In the genomic region with DNA sequence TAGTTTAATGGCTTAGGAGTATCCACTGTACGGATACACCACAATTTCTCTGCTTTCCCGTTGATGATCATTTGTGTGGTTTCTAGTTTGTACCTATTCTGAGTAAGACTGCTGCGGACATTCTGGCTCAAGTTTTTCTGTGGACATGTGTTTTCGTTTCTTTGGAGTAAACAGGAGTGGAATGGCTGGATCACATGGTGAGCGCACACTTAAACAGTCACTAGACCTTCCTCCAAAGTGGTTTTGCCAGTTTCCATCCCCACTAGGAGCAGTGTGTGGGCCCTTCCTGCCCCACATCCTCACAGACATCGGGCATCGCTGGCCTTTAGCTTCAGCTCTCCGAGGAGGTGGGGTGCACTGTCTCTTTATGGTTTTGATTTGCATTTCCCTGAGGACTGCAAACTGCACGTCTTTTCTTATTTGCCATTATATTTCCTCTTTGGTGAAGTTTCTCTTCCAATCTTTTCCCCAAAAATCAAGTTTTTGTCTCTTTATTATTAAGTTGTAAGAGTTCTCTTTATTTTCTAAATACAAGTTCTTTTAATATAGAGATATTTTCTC, we compare ENCODE assay signal across 18 cellular contexts.
A peak's percentile ranks its signal among the peaks of the same experiment; 100 is the strongest.
DNase-seq lines count a peak whose midpoint lies in the region; ATAC-seq, FAIRE-seq and TF ChIP-seq lines count a peak whose summit lies in the region.
"Had no signal": no experiment of that assay in that cellular context is flagged by ENCODE, and none has a peak within 500 bp of the region (broad histone marks: within the 10 kb centered on the region; RNA-seq: fewer than 3 reads in every experiment).

No MANE protein-coding gene starts in this region.

- no peak overlapping the region for H4K91ac ChIP-seq in H9 (ENCODE audit: insufficient read length, low read depth, low read length)

- no peak overlapping the region for H2BK12ac ChIP-seq in H9 (ENCODE audit: insufficient read length, low read depth, low read length)

- H3K27ac ChIP-seq in ACC112 (ENCODE audit: low read depth, low read length) (peak overlapping the region; percentile 62), H9 (ENCODE audit: insufficient read length, low read depth, low read length) (no peak overlapping the region), ovary (peak overlapping the region in 1 of 2 donors; percentile 22)
- H3K27ac ChIP-seq: SJCRH30 had no signal

- no peak for TF ChIP-seq POLR2A in ovary (IDR thresholded peaks at IDR 0.05)

- H3K4ac ChIP-seq in H9 (ENCODE audit: low read depth, low read length): no peak overlapping the region

- no peak overlapping the region for H3T11ph ChIP-seq in H9 (ENCODE audit: low read length)

- peaks cover 2 to 24% (median 15%) of the 10 kb centered on the region in 3 experiments; a peak in 5 of 7 replicates for H3K36me3 Mint-ChIP-seq in H9 (ENCODE audit: insufficient read depth in 1 of 3, low read depth in 3 of 3)
- H3K36me3 Mint-ChIP-seq in central memory CD8-positive, alpha-beta T cell (ENCODE audit: insufficient read depth): peaks cover 5% of the 10 kb centered on the region
- peaks cover 57% of the 10 kb centered on the region for H3K36me3 Mint-ChIP-seq in nephron (ENCODE audit: low read depth)

- H4K8ac ChIP-seq in H9 (replicated peaks; ENCODE audit: insufficient read length, low read depth, low read length): no peak overlapping the region

- H2BK5ac ChIP-seq in H9 (ENCODE audit: insufficient read length, low read length): no peak overlapping the region

- no peak overlapping the region for H2AK5ac ChIP-seq in H9 (ENCODE audit: insufficient read length, low read length)

- no peak overlapping the region for H3K18ac ChIP-seq in H9 (ENCODE audit: insufficient read length, low read depth, low read length)

- DNase-seq in H9 (no peak), ovary (no peak), frontal cortex (ENCODE audit: low spot score in 2 of 2) (no peak), anterior cingulate cortex (lab: John Stamatoyannopoulos, UW) (no peak)
- DNase-seq in central memory CD8-positive, alpha-beta T cell (ENCODE audit: low spot score in 2 of 2): no peak
- DNase-seq: activated CD4-positive, alpha-beta T cell treated with anti-CD3 and anti-CD28 coated beads for 48 hours; endodermal cell; glutamatergic neuron; kidney; NK-92 treated with Interleukin-12 subunit alpha and Interleukin-12 subunit beta, amount 100 ng/mL, for 24 hours; posterior cingulate gyrus; SJCRH30 had no signal

- peak overlapping the region; percentile 74 for H3K23ac ChIP-seq in H9 (ENCODE audit: insufficient read length, low read depth, low read length)

- H3K4me1 ChIP-seq in ACC112 (ENCODE audit: control insufficient read depth, insufficient read depth, low read length, unreplicated experiment) (peaks cover 44% of the 10 kb centered on the region), H9 (ENCODE audit: insufficient read depth, low read length) (no peaks in the 10 kb centered on the region), ovary (ENCODE audit: insufficient read depth) (peaks cover 19% of the 10 kb centered on the region)

- H3K27me3 Mint-ChIP-seq in H9 (ENCODE audit: low read depth) (no peaks in the 10 kb centered on the region), nephron (ENCODE audit: low read depth) (no peaks in the 10 kb centered on the region)
- H3K27me3 Mint-ChIP-seq in central memory CD8-positive, alpha-beta T cell: no peaks in the 10 kb centered on the region
- H3K27me3 Mint-ChIP-seq: activated naive CD8-positive, alpha-beta T cell had no signal

- no peak overlapping the region for H3K9ac ChIP-seq in H9 (ENCODE audit: extremely low read depth, insufficient read length, low read length)

- no peak overlapping the region for H3K4me2 ChIP-seq in H9 (ENCODE audit: insufficient read depth, insufficient read length, low read length)

- TF ChIP-seq CTCF in H9 (conservative IDR thresholded peaks at IDR 0.05) (no peak), nephron (IDR thresholded peaks at IDR 0.05; ENCODE audit: unreplicated experiment in 3 of 3) (no peak), ovary (IDR thresholded peaks at IDR 0.05) (no peak)

- no peak for ATAC-seq in central memory CD8-positive, alpha-beta T cell (replicated peaks; ENCODE audit: extremely low read depth, poor library complexity, severe bottlenecking)
- ATAC-seq in GM21528 (IDR thresholded peaks at IDR 0.05; ENCODE audit: low FRiP score, unreplicated experiment): no peak

- no peak overlapping the region for H3K4me3 Mint-ChIP-seq in H9
- no peak overlapping the region for H3K4me3 Mint-ChIP-seq in central memory CD8-positive, alpha-beta T cell
- no peak overlapping the region for H3K4me3 Mint-ChIP-seq in nephron
- H3K4me3 Mint-ChIP-seq: activated naive CD8-positive, alpha-beta T cell; endodermal cell had no signal

- no peak overlapping the region for H2BK120ac ChIP-seq in H9 (ENCODE audit: low read depth, low read length, poor library complexity, severe bottlenecking)

- no peak overlapping the region for H2BK20ac ChIP-seq in H9 (ENCODE audit: low read depth, low read length, poor library complexity, severe bottlenecking)

- no peaks in the 10 kb centered on the region for H3K23me2 ChIP-seq in H9 (ENCODE audit: insufficient read length, low read depth, low read length, poor library complexity, severe bottlenecking)

- no peak overlapping the region for H4K5ac ChIP-seq in H9 (ENCODE audit: insufficient read length, low read depth, low read length)

- no peaks in the 10 kb centered on the region for H3K9me3 ChIP-seq in H9 (ENCODE audit: control insufficient read depth, low read depth, low read length)
- H3K9me3 ChIP-seq in ovary: no peaks in the 10 kb centered on the region
- H3K9me3 ChIP-seq: mucosa of descending colon, SJCRH30, suprapubic skin had no signal

- H2BK15ac ChIP-seq in H9 (ENCODE audit: low read depth, low read length): no peak overlapping the region

- H3K9me3 Mint-ChIP-seq in H9 (peaks cover 0 to 2% of the 10 kb centered on the region in 2 experiments; a peak in 3 of 5 replicates), nephron (no peaks in the 10 kb centered on the region)
- H3K9me3 Mint-ChIP-seq in central memory CD8-positive, alpha-beta T cell: no peaks in the 10 kb centered on the region
- H3K9me3 Mint-ChIP-seq: endodermal cell had no signal

- H3K56ac ChIP-seq in H9 (ENCODE audit: insufficient read length, low read depth, low read length): no peak overlapping the region

- H3K27ac Mint-ChIP-seq in H9 (no peak overlapping the region), nephron (peak overlapping the region; percentile 85 to 91 (median 89))
- peak overlapping the region; percentile 4 for H3K27ac Mint-ChIP-seq in central memory CD8-positive, alpha-beta T cell (ENCODE audit: low read depth)
- H3K27ac Mint-ChIP-seq: endodermal cell had no signal

- no CpG with 5 or more reads among the region's 9 CpGs for WGBS in H9 (ENCODE audit: extremely low coverage, insufficient read length, low lambda C conversion rate)
- 59 to 72% (median 66%) methylated on average over 9 of the region's 9 CpGs for WGBS in ovary, 3 donors

- H2AFZ ChIP-seq in ACC112 (ENCODE audit: low read length, unreplicated experiment): no peak overlapping the region
- no peak overlapping the region for H2AFZ ChIP-seq in H9 (ENCODE audit: low read length)

- H3K4me3 ChIP-seq in ACC112 (ENCODE audit: low read depth, low read length) (no peak overlapping the region), ovary (no peak overlapping the region)
- H3K4me3 ChIP-seq: mucosa of descending colon, SJCRH30, suprapubic skin had no signal

- H3K79me2 ChIP-seq in ACC112 (ENCODE audit: control insufficient read depth, insufficient read depth, low read length, unreplicated experiment) (no peaks in the 10 kb centered on the region), H9 (ENCODE audit: insufficient read depth, low read length) (no peaks in the 10 kb centered on the region)

- FAIRE-seq in frontal cortex (lab: Jason Lieb, UNC): no peak
- FAIRE-seq: kidney had no signal

- intact Hi-C loops in ovary (cut with DNase I): no loop called here

- no peak overlapping the region for H3K14ac ChIP-seq in H9 (ENCODE audit: insufficient read depth, low read length)

- H3K27me3 ChIP-seq in ACC112 (ENCODE audit: insufficient read depth, low read length) (no peaks in the 10 kb centered on the region), H9 (ENCODE audit: insufficient read depth, low read length) (no peaks in the 10 kb centered on the region), ovary (no peaks in the 10 kb centered on the region)
- H3K27me3 ChIP-seq: SJCRH30, suprapubic skin had no signal

- H3K4me1 Mint-ChIP-seq in H9 (peaks cover 2 to 5% of the 10 kb centered on the region in 2 experiments; a peak in 3 of 4 replicates), nephron (peaks cover 43% of the 10 kb centered on the region)
- H3K4me1 Mint-ChIP-seq in central memory CD8-positive, alpha-beta T cell: peaks cover 4% of the 10 kb centered on the region

- H3K36me3 ChIP-seq in ACC112 (ENCODE audit: insufficient read depth, low read length) (peaks cover 9% of the 10 kb centered on the region; the same call in 1 of the 2 replicates), ovary (no peaks in the 10 kb centered on the region)

- H4K20me1 ChIP-seq in H9 (ENCODE audit: control insufficient read depth, insufficient read depth, insufficient read length): no peaks in the 10 kb centered on the region

- H3K79me1 ChIP-seq in H9 (ENCODE audit: insufficient read depth, low read depth, low read length, poor library complexity, severe bottlenecking): peaks cover 3% of the 10 kb centered on the region

- no peak for TF ChIP-seq EP300 in ovary (IDR thresholded peaks at IDR 0.05)

Comparison
In these comparisons a context has a peak if more than half of its experiments do, and no peak if none do; other contexts are left out.
1. H3K27ac Mint-ChIP-seq: peak in central memory CD8-positive, alpha-beta T cell (single experiment) and nephron (3 of 3); none in H9 (0 of 3).